ENCODE assay signal across 8 cellular contexts in genomic region chr17:63601439-63602371, GRCh38. TPM values are rescaled to one million over a fixed set of nuclear protein-coding genes. Genes with fewer than 3 reads are reported as not detected.
DNase-seq lines count a peak whose midpoint lies in the region; ATAC-seq and TF ChIP-seq lines count a peak whose summit lies in the region.

No MANE protein-coding gene starts in this region.

- H3K36me3 ChIP-seq in body of pancreas (replicated peaks in 1 of 2; ENCODE audit: insufficient read depth in 1 of 2, low read depth in 2 of 2): peaks cover 0 to 12% of the 10 kb centered on the region in 2 donors
- H3K36me3 ChIP-seq in right lobe of liver: peaks cover 0 to 23% (median 17%) of the 10 kb centered on the region in 4 donors
- peaks cover 4% of the 10 kb centered on the region for H3K36me3 ChIP-seq in urinary bladder (ENCODE audit: insufficient read depth)

- H3K9me3 ChIP-seq in AG04450 (ENCODE audit: control insufficient read depth, insufficient read depth, low read length) (no peaks in the 10 kb centered on the region; the same call in 1 of the 2 replicates), body of pancreas (no peaks in the 10 kb centered on the region), right lobe of liver (no peaks in the 10 kb centered on the region)

- POLR2A ChIA-PET in AG04450 (lab: Yijun Ruan, JAX): interaction anchor here (1.7 kb wide), 1 partner anchor 20 kb away, joined by 4 read pairs; the partner anchor contains the start of gene MAP3K3

- 29 to 37% methylated on average over 9 of the region's 9 CpGs for WGBS in body of pancreas, 2 donors
- WGBS in right lobe of liver (ENCODE audit: insufficient coverage, low coverage, low lambda C conversion rate, missing lambda C conversion rate): 17% methylated on average over 9 of the region's 9 CpGs
- 51% methylated on average over 9 of the region's 9 CpGs for WGBS in urinary bladder

- no peak for TF ChIP-seq POLR2A in body of pancreas (IDR thresholded peaks at IDR 0.05)
- TF ChIP-seq POLR2A in right lobe of liver (IDR thresholded peaks at IDR 0.05): no peak

- intact Hi-C loops in body of pancreas (cut with DNase I): no loop called here
- intact Hi-C loops in right lobe of liver (cut with DNase I): no loop called here

- H3K27me3 ChIP-seq in AG04450 (ENCODE audit: control insufficient read depth, insufficient read depth, low read length) (no peaks in the 10 kb centered on the region), body of pancreas (no peaks in the 10 kb centered on the region), right lobe of liver (no peaks in the 10 kb centered on the region)

- CTCF ChIA-PET in AG04450 (lab: Charles Lee): interaction anchor here (0.6 to 3.3 kb wide), 6 partner anchors 10 to 194 kb away, joined by 3 to 44 read pairs (median 7); partner anchors contain the start of gene MAP3K3

- H3K4me1 ChIP-seq in body of pancreas: peaks cover 19% of the 10 kb centered on the region
- H3K4me1 ChIP-seq in right lobe of liver: peaks cover 0 to 14% (median 3%) of the 10 kb centered on the region in 4 donors
- H3K4me1 ChIP-seq in urinary bladder (ENCODE audit: insufficient read depth): no peaks in the 10 kb centered on the region

- DNase-seq in AG04450 (ENCODE audit: low read depth, low spot score) (no peak), body of pancreas (peak in 2 of 4 donors; percentile 9 to 18), right lobe of liver (peak; percentile 60 to 87 (median 83)), globus pallidus (ENCODE audit: low spot score) (no peak), occipital lobe (lab: John Stamatoyannopoulos, UW) (no peak), mesenteric fat pad (ENCODE audit: low spot score) (no peak)

- peak; percentile 9 for ATAC-seq in HG03196 (IDR thresholded peaks at IDR 0.05; ENCODE audit: unreplicated experiment)
- ATAC-seq in body of pancreas: peak; percentile 23
- peak; percentile 81 to 85 (median 83) for ATAC-seq in right lobe of liver

- TF ChIP-seq CTCF in AG04450 (IDR thresholded peaks at IDR 0.05; ENCODE audit: low read depth, low read length) (no peak), body of pancreas (IDR thresholded peaks at IDR 0.05) (no peak), right lobe of liver (IDR thresholded peaks at IDR 0.05) (no peak)

- H3K4me3 ChIP-seq in AG04450 (ENCODE audit: low read depth, low read length) (peak overlapping the region; percentile 88), body of pancreas (peak overlapping the region; percentile 69 to 92), right lobe of liver (peak overlapping the region; percentile 84 to 97 (median 97)), urinary bladder (ENCODE audit: low read depth, low read length) (peak overlapping the region; percentile 97)

- H3K27ac ChIP-seq in AG04450 (ENCODE audit: low read depth, low read length) (peak overlapping the region; percentile 61), body of pancreas (peak overlapping the region in 3 of 4 donors; percentile 65 to 85 (median 84)), right lobe of liver (peak overlapping the region; percentile 86 to 93 (median 89)), urinary bladder (ENCODE audit: low read depth) (peak overlapping the region; percentile 91)

RNA-seq across cellular contexts. Expression of gene TACO1, which starts 1.0 kb away (rescaled TPM):
- 23.1 and 23.2 TPM in 2 replicates for polyA plus RNA-seq in AG04450 (2011; rRNA removed)
- polyA minus RNA-seq in AG04450 (2011; rRNA and poly(A)+ RNA removed): 17.3 and 18.8 TPM in 2 replicates
- 10 to 100 TPM in 1 of 2 donors, 1 to 10 TPM in 1; 9.3 to 10.5 TPM for total RNA-seq in body of pancreas
- total RNA-seq in right lobe of liver: 10 to 100 TPM; 30.6 to 46.7 (median 35.5) TPM
- 6.7 TPM for total RNA-seq in urinary bladder
- polyA plus RNA-seq in urinary bladder: 18.0 TPM
- 5.5 TPM for total RNA-seq in occipital lobe
- 17.1 TPM for total RNA-seq in mesenteric fat pad

RNA-seq across cellular contexts. Expression of gene MAP3K3, which starts 20.5 kb away (rescaled TPM):
- polyA plus RNA-seq in AG04450 (2011; rRNA removed): 14.9 and 15.3 TPM in 2 replicates
- 23.1 and 24.0 TPM in 2 replicates for polyA minus RNA-seq in AG04450 (2011; rRNA and poly(A)+ RNA removed)
- 10 to 100 TPM; 21.0 to 33.3 TPM for total RNA-seq in body of pancreas
- total RNA-seq in right lobe of liver: 10 to 100 TPM; 10.6 to 15.8 (median 13.0) TPM
- 40.5 TPM for total RNA-seq in urinary bladder
- 40.9 TPM for polyA plus RNA-seq in urinary bladder
- total RNA-seq in occipital lobe: 21.4 TPM
- total RNA-seq in mesenteric fat pad: 48.8 TPM

RNA-seq across cellular contexts. Expression of gene DCAF7, which starts 51.4 kb away (rescaled TPM):
- polyA plus RNA-seq in AG04450 (2011; rRNA removed) (50.4 and 52.7 TPM in 2 replicates), urinary bladder (32.9 TPM)
- 85.2 and 110 TPM in 2 replicates for polyA minus RNA-seq in AG04450 (2011; rRNA and poly(A)+ RNA removed)
- total RNA-seq in body of pancreas (10 to 100 TPM; 16.8 to 16.9 TPM), right lobe of liver (10 to 100 TPM; 14.9 to 31.0 (median 26.7) TPM), urinary bladder (20.9 TPM), occipital lobe (32.3 TPM), mesenteric fat pad (49.6 TPM)

Comparison
In these comparisons a context has a peak if more than half of its experiments do, and no peak if none do; other contexts are left out.
1. DNase-seq: peak in right lobe of liver (3 of 3); none in AG04450 (single experiment), globus pallidus (single experiment), occipital lobe (single experiment) and mesenteric fat pad (single experiment).
2. ATAC-seq: peak in every context shown above with its lines; median percentile 83 in right lobe of liver; 23 in body of pancreas; 9 in HG03196.
3. Peak in every context shown above with its lines, with median percentiles within 50 percentile points of each other: H3K27ac ChIP-seq and H3K4me3 ChIP-seq.